In genomic region chr14:52049271-52049670, GRCh38 we compare ENCODE assay signal across 25 cellular contexts. TPM values are rescaled to one million over a fixed set of nuclear protein-coding genes. Genes with fewer than 3 reads are reported as not detected.
DNase-seq lines count a peak whose midpoint lies in the region; ATAC-seq and TF ChIP-seq lines count a peak whose summit lies in the region.
"Had no signal": no experiment of that assay in that cellular context is flagged by ENCODE, and none has a peak within 500 bp of the region (broad histone marks: within the 10 kb centered on the region; RNA-seq: fewer than 3 reads in every experiment).

No MANE protein-coding gene starts in this region.

- H2BK5ac ChIP-seq in IMR-90 (ENCODE audit: low read depth, low read length, poor library complexity, severe bottlenecking), result no peak overlapping the region

- intact Hi-C loops in IMR-90 (cut with micrococcal nuclease), result no loop called here
- intact Hi-C loops in left ventricle myocardium superior (cut with micrococcal nuclease), result no loop called here
- intact Hi-C loops in stomach (cut with DNase I; ENCODE audit: low total_unique reads), result no loop called here
- intact Hi-C loops in head of caudate nucleus (cut with DNase I), result no loop called here

- no peak overlapping the region; the same call in 1 of the 2 replicates for H3K23ac ChIP-seq in IMR-90 (ENCODE audit: low read depth, low read length)

- no peak overlapping the region for H3K56ac ChIP-seq in IMR-90 (ENCODE audit: extremely low read depth, insufficient read depth, low read length)

- dilution Hi-C loops in IMR-90 (cut with HindIII; ENCODE audit: low sequenced_read_pairs, unreplicated experiment), result no loop called here

- no peak for TF ChIP-seq EP300 in stomach (IDR thresholded peaks at IDR 0.05)

- WGBS in IMR-90 (ENCODE audit: extremely low coverage in 2 of 2, insufficient read length in 1 of 2), 2 experiments, result 100% methylated on average over 1 of the region's 5 CpGs; no CpG with 5 or more reads in 1 of the 2 experiments
- 68 to 92% (median 81%) methylated on average over 5 of the region's 5 CpGs for WGBS in stomach, 5 donors

- no peak overlapping the region for H2BK15ac ChIP-seq in IMR-90 (ENCODE audit: low read depth, low read length)

- H3K36me3 ChIP-seq in BLaER1 treated with 17β-estradiol and CSF1 and Interleukin-3, amounts not matched to agents 10 nM and 100 nM, result peaks cover 0 to 42% (median 8%) of the 10 kb centered on the region in 11 experiments; a peak in 9 of 22 replicates
- H3K36me3 ChIP-seq in IMR-90 (ENCODE audit: control insufficient read depth, insufficient read depth, low read length), result peaks cover 59% of the 10 kb centered on the region
- H3K36me3 ChIP-seq in stomach, result no peaks in the 10 kb centered on the region

- peak overlapping the region in 9 of 11 experiments; percentile 10 to 84 (median 76); a peak in 17 of 22 replicates for H3K4me2 ChIP-seq in BLaER1 treated with 17β-estradiol and CSF1 and Interleukin-3, amounts not matched to agents 10 nM and 100 nM
- no peak overlapping the region for H3K4me2 ChIP-seq in IMR-90 (ENCODE audit: low read depth, low read length)

- H4K8ac ChIP-seq in IMR-90 (ENCODE audit: low read depth in 2 of 2, low read length in 2 of 2), result no peak overlapping the region

- peaks cover 56% of the 10 kb centered on the region for H3K9me1 ChIP-seq in IMR-90 (ENCODE audit: insufficient read depth, low read length)

- DNase-seq in IMR-90, result no peak
- peak; percentile 42 for DNase-seq in left ventricle myocardium superior
- DNase-seq in stomach, result no peak
- DNase-seq in NCI-H446 treated with DMSO at 0.1 percent for 48 hours (lab: John Stamatoyannopoulos, UW), result no peak
- DNase-seq in head of caudate nucleus, result no peak
- DNase-seq: CD8-positive, alpha-beta memory T cell; DMS 273 treated with DMSO at 0.1 percent for 48 hours; DMS79; GDM1; KBM-7; MV-4-11; NCI-H1105; NCI-H1436 treated with DMSO at 0.1 percent for 48 hours; NCI-H187 treated with DMSO at 0.1 percent for 48 hours; NCI-H2171 treated with DMSO at 0.1 percent for 48 hours; NCI-H524; NCI-H774 had no signal

- no peak overlapping the region for H3K4me3 ChIP-seq in BLaER1 treated with 17β-estradiol and CSF1 and Interleukin-3, amounts not matched to agents 10 nM and 100 nM
- no peak overlapping the region for H3K4me3 ChIP-seq in IMR-90 (ENCODE audit: insufficient read depth, low read depth, low read length)
- H3K4me3 ChIP-seq in stomach, result no peak overlapping the region
- H3K4me3 ChIP-seq: GM12878, SJSA1 had no signal

- no peak for ATAC-seq in IMR-90 (ENCODE audit: low read depth)
- ATAC-seq in left ventricle myocardium superior, result peak; percentile 33
- ATAC-seq in GM21526 (IDR thresholded peaks at IDR 0.05; ENCODE audit: low FRiP score, unreplicated experiment), result no peak
- no peak for ATAC-seq in GM21528 (IDR thresholded peaks at IDR 0.05; ENCODE audit: low FRiP score, unreplicated experiment)
- ATAC-seq: GM12878, HCT116 had no signal

- H2BK120ac ChIP-seq in IMR-90 (ENCODE audit: low read depth, low read length), result no peak overlapping the region

- no peak overlapping the region for H4K91ac ChIP-seq in IMR-90 (ENCODE audit: insufficient read depth, low read depth, low read length)

- CTCF ChIA-PET in IMR-90 (lab: Yijun Ruan, JAX), result no interaction called here

- H3K14ac ChIP-seq in IMR-90 (replicated peaks; ENCODE audit: low read depth, low read length), result no peak overlapping the region

- H3K27ac ChIP-seq in BLaER1 treated with 17β-estradiol and CSF1 and Interleukin-3, amounts not matched to agents 10 nM and 100 nM, result peak overlapping the region in 7 of 11 experiments; percentile 39 to 82 (median 70); a peak in 12 of 22 replicates
- no peak overlapping the region for H3K27ac ChIP-seq in IMR-90 (ENCODE audit: insufficient read depth, low read length)
- H3K27ac ChIP-seq in stomach, result peak overlapping the region in 3 of 5 donors; percentile 20 to 81 (median 81)
- H3K27ac ChIP-seq: SJSA1 had no signal

- TF ChIP-seq CTCF in IMR-90 (conservative IDR thresholded peaks at IDR 0.05; ENCODE audit: low read depth, low read length), result no peak
- TF ChIP-seq CTCF in stomach (IDR thresholded peaks at IDR 0.05), result no peak

- H3K4ac ChIP-seq in IMR-90 (ENCODE audit: low read depth, low read length), result no peak overlapping the region

- peaks cover 35 to 100% (median 100%) of the 10 kb centered on the region in 10 experiments for H3K4me1 ChIP-seq in BLaER1 treated with 17β-estradiol and CSF1 and Interleukin-3, amounts not matched to agents 10 nM and 100 nM
- H3K4me1 ChIP-seq in IMR-90 (ENCODE audit: control insufficient read depth, insufficient read depth, low read length), result peaks cover 61% of the 10 kb centered on the region
- peaks cover 5 to 94% (median 59%) of the 10 kb centered on the region in 4 donors for H3K4me1 ChIP-seq in stomach

- in situ Hi-C loops in IMR-90 (cut with MboI; ENCODE audit: low sequenced_read_pairs), result no loop called here

- no peak overlapping the region for H2AK9ac ChIP-seq in IMR-90 (replicated peaks; ENCODE audit: low read depth, low read length, poor library complexity)

- H3K9ac ChIP-seq in BLaER1 treated with 17β-estradiol and CSF1 and Interleukin-3, amounts not matched to agents 10 nM and 100 nM, result peak overlapping the region in 4 of 11 experiments; percentile 49 to 69 (median 65); a peak in 6 of 22 replicates
- no peak overlapping the region for H3K9ac ChIP-seq in IMR-90 (ENCODE audit: low read depth, low read length)

- H2AFZ ChIP-seq in IMR-90 (replicated peaks; ENCODE audit: low read length, poor library complexity), result no peak overlapping the region

- TF ChIP-seq RAD21 in IMR-90 (IDR thresholded peaks at IDR 0.05; ENCODE audit: low read length), result no peak

- POLR2A ChIA-PET in IMR-90 (lab: Charles Lee; ENCODE audit: unreplicated experiment), result no interaction called here

- H4K20me1 ChIP-seq in BLaER1 treated with 17β-estradiol and CSF1 and Interleukin-3, amounts not matched to agents 10 nM and 100 nM, result no peaks in the 10 kb centered on the region
- H4K20me1 ChIP-seq in IMR-90 (ENCODE audit: insufficient read depth, low read length), result peaks cover 68% of the 10 kb centered on the region

- no peak overlapping the region for H4K5ac ChIP-seq in IMR-90 (ENCODE audit: low read depth, low read length)

- H2AK5ac ChIP-seq in IMR-90 (ENCODE audit: low read depth, low read length), result 0 out of 2 replicates have a peak overlapping the region, but pooled peaks have one; percentile 10

- TF ChIP-seq POLR2A in IMR-90 (IDR thresholded peaks at IDR 0.05; ENCODE audit: low read depth, low read length), result no peak
- TF ChIP-seq POLR2A in stomach (IDR thresholded peaks at IDR 0.05), result no peak

- H3K27me3 ChIP-seq in BLaER1 treated with 17β-estradiol and CSF1 and Interleukin-3, amounts not matched to agents 10 nM and 100 nM, result no peaks in the 10 kb centered on the region
- H3K27me3 ChIP-seq in IMR-90 (ENCODE audit: control insufficient read depth, insufficient read depth, low read length) (no peaks in the 10 kb centered on the region), stomach (no peaks in the 10 kb centered on the region)
- H3K27me3 ChIP-seq: SJSA1 had no signal

- H3K18ac ChIP-seq in IMR-90 (ENCODE audit: low read depth, low read length), result no peak overlapping the region

- no peak overlapping the region for H2BK20ac ChIP-seq in IMR-90 (ENCODE audit: low read depth, low read length)

- peaks cover 26 to 82% of the 10 kb centered on the region in 2 experiments for H3K79me1 ChIP-seq in IMR-90 (ENCODE audit: low read depth in 1 of 2, low read length in 2 of 2)

- H3K9me3 ChIP-seq in BLaER1 treated with 17β-estradiol and CSF1 and Interleukin-3, amounts not matched to agents 10 nM and 100 nM (replicated peaks in 1 of 11), result no peaks in the 10 kb centered on the region
- H3K9me3 ChIP-seq in IMR-90 (ENCODE audit: control insufficient read depth, insufficient read depth, low read length) (no peaks in the 10 kb centered on the region), stomach (no peaks in the 10 kb centered on the region)
- H3K9me3 ChIP-seq: SJSA1 had no signal

- no TSS peak for BruUV-seq in IMR-90 (replicated peaks; lab: Mats Ljungman, UMichigan)

TF ChIP-seq in IMR-90, 13 proteins besides CTCF, POLR2A, EP300 and RAD21 (continues in another document):
- no peak for TF ChIP-seq USF2 (IDR thresholded peaks at IDR 0.05; ENCODE audit: low read depth, low read length)
- TF ChIP-seq, protein P1, sequence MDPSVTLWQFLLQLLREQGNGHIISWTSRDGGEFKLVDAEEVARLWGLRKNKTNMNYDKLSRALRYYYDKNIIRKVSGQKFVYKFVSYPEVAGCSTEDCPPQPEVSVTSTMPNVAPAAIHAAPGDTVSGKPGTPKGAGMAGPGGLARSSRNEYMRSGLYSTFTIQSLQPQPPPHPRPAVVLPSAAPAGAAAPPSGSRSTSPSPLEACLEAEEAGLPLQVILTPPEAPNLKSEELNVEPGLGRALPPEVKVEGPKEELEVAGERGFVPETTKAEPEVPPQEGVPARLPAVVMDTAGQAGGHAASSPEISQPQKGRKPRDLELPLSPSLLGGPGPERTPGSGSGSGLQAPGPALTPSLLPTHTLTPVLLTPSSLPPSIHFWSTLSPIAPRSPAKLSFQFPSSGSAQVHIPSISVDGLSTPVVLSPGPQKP (IDR thresholded peaks at IDR 0.05; ENCODE audit: borderline replicate concordance, low read depth, low read length), result no peak
- TF ChIP-seq CHD1 (IDR thresholded peaks at IDR 0.05; ENCODE audit: low read depth, low read length), result no peak
- TF ChIP-seq MAZ (IDR thresholded peaks at IDR 0.05; ENCODE audit: borderline replicate concordance, low read depth, low read length), result no peak
- no peak for TF ChIP-seq NFE2L2 (IDR thresholded peaks at IDR 0.05; ENCODE audit: low read depth, low read length)
- no peak for TF ChIP-seq BHLHE40 (IDR thresholded peaks at IDR 0.05; ENCODE audit: low read depth, low read length)

RNA-seq across cellular contexts. Expression of gene NID2, which starts 19.6 kb away (rescaled TPM):
- total RNA-seq in IMR-90 (2012; rRNA removed), result 101 and 102 TPM in 2 replicates
- 278 and 303 TPM in 2 replicates for polyA plus RNA-seq in IMR-90 (2012; rRNA removed)
- 237 and 279 TPM in 2 replicates for polyA plus RNA-seq in IMR-90 (2012; cell fraction: cytosol; rRNA removed)
- polyA plus RNA-seq in IMR-90 (2012; cell fraction: nucleus; rRNA removed; ENCODE audit: low replicate concordance), result 363 and 859 TPM in 2 replicates
- 41.3 TPM for total RNA-seq in left ventricle myocardium superior
- total RNA-seq in stomach, result 10 to 100 TPM in 4 of 5 donors, 1 to 10 TPM in 1; 8.0 to 67.0 (median 31.9) TPM
- polyA plus RNA-seq in stomach, result 1 to 10 TPM; 1.7 to 4.7 (median 2.3) TPM
- total RNA-seq: CD8-positive, alpha-beta memory T cell; MCF 10A had no signal
- polyA plus RNA-seq: CD14-positive monocyte had no signal

RNA-seq across cellular contexts. Expression of gene RTRAF, which starts 59.9 kb away (rescaled TPM):
- 53.2 and 94.7 TPM in 2 replicates for total RNA-seq in IMR-90 (2012; rRNA removed)
- polyA plus RNA-seq in IMR-90 (2012; rRNA removed), result 102 and 139 TPM in 2 replicates
- polyA plus RNA-seq in IMR-90 (2012; cell fraction: cytosol; rRNA removed), result 4.0 and 8.4 TPM in 2 replicates
- polyA plus RNA-seq in IMR-90 (2012; cell fraction: nucleus; rRNA removed; ENCODE audit: low replicate concordance), result 1.5 and 27.7 TPM in 2 replicates
- 225 TPM for total RNA-seq in left ventricle myocardium superior
- 100 to 1,000 TPM in 2 of 5 donors, 10 to 100 TPM in 2, 1 to 10 TPM in 1; 4.9 to 196 (median 72.0) TPM for total RNA-seq in stomach
- polyA plus RNA-seq in stomach, result 100 to 1,000 TPM; 142 to 202 (median 171) TPM
